ENCODE assay signal across 35 cellular contexts in genomic region chr3:150930839-150931238, GRCh38. TPM values are rescaled to one million over a fixed set of nuclear protein-coding genes. Genes with fewer than 3 reads are reported as not detected.
"Had no signal": no experiment of that assay in that cellular context is flagged by ENCODE, and none has a peak within 500 bp of the region (broad histone marks: within the 10 kb centered on the region; RNA-seq: fewer than 3 reads in every experiment).

No MANE protein-coding gene starts in this region.

- H3K27ac Mint-ChIP-seq: effector memory CD8-positive, alpha-beta T cell; endodermal cell; mesothelial cell of epicardium; naive B cell had no signal

- H3K27ac ChIP-seq: coronary artery, dorsolateral prefrontal cortex, epithelial cell of prostate, esophagus squamous epithelium, gastrocnemius medialis, heart right ventricle, left lung, lower lobe of right lung had no signal

- H3K27me3 ChIP-seq: heart right ventricle had no signal

- H3K4me3 ChIP-seq: coronary artery, dorsolateral prefrontal cortex, esophagus squamous epithelium, gastrocnemius medialis, heart right ventricle, left lung, lower lobe of right lung, mucosa of descending colon had no signal

- H3K4me3 Mint-ChIP-seq: effector memory CD8-positive, alpha-beta T cell; endodermal cell; mesothelial cell of epicardium; naive B cell had no signal

- DNase-seq: dermis blood vessel endothelial cell; dorsolateral prefrontal cortex; effector CD8-positive, alpha-beta T cell; effector memory CD8-positive, alpha-beta T cell; endodermal cell; erythroblast; esophagus squamous epithelium; foreskin fibroblast; foreskin melanocyte; gastrocnemius medialis; glutamatergic neuron; head of caudate nucleus; heart right ventricle; hippocampal formation; left cardiac atrium; left lung; left ventricle myocardium superior; lower lobe of right lung; mesenchymal stem cell; mucosa of descending colon; naive B cell had no signal

- H3K9me3 ChIP-seq: esophagus squamous epithelium, gastrocnemius medialis, heart right ventricle, left lung, lower lobe of right lung, mucosa of descending colon had no signal

- ATAC-seq: effector memory CD8-positive, alpha-beta T cell; esophagus mucosa; gastrocnemius medialis; heart right ventricle; left cardiac atrium; left lung; lower lobe of right lung; mucosa of descending colon had no signal

- H3K36me3 ChIP-seq: esophagus squamous epithelium, gastrocnemius medialis, heart right ventricle, left lung, lower lobe of right lung had no signal

- H3K4me1 ChIP-seq: gastrocnemius medialis, left lung, lower lobe of right lung had no signal

- H3K36me3 Mint-ChIP-seq: mesothelial cell of epicardium, naive B cell had no signal

- H3K9me3 Mint-ChIP-seq: effector memory CD8-positive, alpha-beta T cell; endodermal cell; mesothelial cell of epicardium had no signal

- FAIRE-seq: colon, endometrium, islet of Langerhans, keratinocyte had no signal

RNA-seq across cellular contexts. Expression of gene MINDY4B, which starts 25.6 kb away (rescaled TPM):
- total RNA-seq: dermis blood vessel endothelial cell, endodermal cell, esophagus mucosa, esophagus squamous epithelium, gastrocnemius medialis, glomerular endothelial cell, kidney epithelial cell, left cardiac atrium, left lung, left ventricle myocardium superior, lower leg skin, lower lobe of right lung, lung microvascular endothelial cell, mesenteric fat pad, mesothelial cell of epicardium, mucosa of descending colon, myocyte had no signal
- polyA plus RNA-seq: heart right ventricle, keratinocyte had no signal

RNA-seq across cellular contexts. Expression of gene CLRN1, which starts 41.7 kb away (rescaled TPM):
- total RNA-seq: dermis blood vessel endothelial cell, endodermal cell, esophagus mucosa, esophagus squamous epithelium, gastrocnemius medialis, glomerular endothelial cell, heart right ventricle, kidney epithelial cell, left cardiac atrium, left lung, left ventricle myocardium superior, lower leg skin, lower lobe of right lung, lung microvascular endothelial cell, mesenteric fat pad, mesothelial cell of epicardium, mucosa of descending colon, myocyte had no signal
- polyA plus RNA-seq: heart right ventricle, keratinocyte had no signal
